In genomic region chr7:116354546-116355422, GRCh38 we compare ENCODE assay signal across 8 cellular contexts.
DNase-seq lines count a peak whose midpoint lies in the region; ATAC-seq, FAIRE-seq and TF ChIP-seq lines count a peak whose summit lies in the region.

No MANE protein-coding gene starts in this region.

- peak; percentile 40 for FAIRE-seq in bronchial epithelial cell (lab: Jason Lieb, UNC)

- no peaks in the 10 kb centered on the region for H3K27me3 ChIP-seq in bronchial epithelial cell (ENCODE audit: control insufficient read depth, insufficient read depth, low read length)
- no peaks in the 10 kb centered on the region for H3K27me3 ChIP-seq in upper lobe of right lung

- no peak for TF ChIP-seq CTCF in bronchial epithelial cell (IDR thresholded peaks at IDR 0.05; ENCODE audit: insufficient read depth, low read length, severe bottlenecking)
- TF ChIP-seq CTCF in upper lobe of right lung (IDR thresholded peaks at IDR 0.05), result no peak

- DNase-seq in LHCN-M2 (ENCODE audit: low read depth) (peak; percentile 98), bronchial epithelial cell (ENCODE audit: low read depth) (peak; percentile 98), left lobe of liver (ENCODE audit: low spot score) (peak; percentile 70), upper lobe of right lung (peak; percentile 62), substantia nigra (lab: John Stamatoyannopoulos, UW) (no peak)
- no peak for DNase-seq in activated T-cell treated with anti-CD3 and anti-CD28 coated beads, Interleukin-2, amount 50 U/mL, for 1 hour

- intact Hi-C loops in upper lobe of right lung (cut with DNase I), result no loop called here

- no peaks in the 10 kb centered on the region for H3K9me3 ChIP-seq in upper lobe of right lung

- peak overlapping the region; percentile 86 for H3K27ac ChIP-seq in upper lobe of right lung
- no peak overlapping the region for H3K27ac ChIP-seq in substantia nigra (ENCODE audit: low read depth, low read length, poor library complexity, severe bottlenecking)

- H3K36me3 ChIP-seq in bronchial epithelial cell (ENCODE audit: control insufficient read depth, insufficient read depth, low read length) (no peaks in the 10 kb centered on the region), upper lobe of right lung (no peaks in the 10 kb centered on the region)

- H3K4me3 ChIP-seq in bronchial epithelial cell (ENCODE audit: low read depth, low read length), result no peak overlapping the region
- H3K4me3 ChIP-seq in upper lobe of right lung, result peak overlapping the region; percentile 14

- ATAC-seq in left lobe of liver (peak; percentile 78), upper lobe of right lung (peak; percentile 95), GM21447 (IDR thresholded peaks at IDR 0.05; ENCODE audit: unreplicated experiment) (no peak), GM21619 (IDR thresholded peaks at IDR 0.05; ENCODE audit: unreplicated experiment) (no peak)

- H3K4me1 ChIP-seq in upper lobe of right lung, result peaks cover 31% of the 10 kb centered on the region

Comparison
In these comparisons a context has a peak if more than half of its experiments do, and no peak if none do; other contexts are left out.
1. DNase-seq: peak in LHCN-M2 (single experiment), bronchial epithelial cell (single experiment), left lobe of liver (single experiment) and upper lobe of right lung (single experiment); none in activated T-cell treated with anti-CD3 and anti-CD28 coated beads, Interleukin-2, amount 50 U/mL, for 1 hour (single experiment) and substantia nigra (0 of 49).
2. ATAC-seq: peak in left lobe of liver (single experiment) and upper lobe of right lung (single experiment); none in GM21447 (single experiment) and GM21619 (single experiment).